ENCODE assay signal across 17 cellular contexts in genomic region chr11:30310623-30311022, GRCh38. TPM values are rescaled to one million over a fixed set of nuclear protein-coding genes. Genes with fewer than 3 reads are reported as not detected.
DNase-seq lines count a peak whose midpoint lies in the region; ATAC-seq and TF ChIP-seq lines count a peak whose summit lies in the region.
"Had no signal": no experiment of that assay in that cellular context is flagged by ENCODE, and none has a peak within 500 bp of the region (broad histone marks: within the 10 kb centered on the region; RNA-seq: fewer than 3 reads in every experiment).

No MANE protein-coding gene starts in this region.

- intact Hi-C loops in thyroid gland (cut with DNase I): no loop called here

- H3K4me1 Mint-ChIP-seq in endodermal cell: peaks cover 3% of the 10 kb centered on the region
- H3K4me1 Mint-ChIP-seq: naive thymus-derived CD8-positive, alpha-beta T cell had no signal

- peaks cover 18% of the 10 kb centered on the region for H3K27me3 Mint-ChIP-seq in endodermal cell (ENCODE audit: insufficient read depth)
- H3K27me3 Mint-ChIP-seq: type B pancreatic cell had no signal

- H3K36me3 Mint-ChIP-seq in endodermal cell (ENCODE audit: low read depth): no peaks in the 10 kb centered on the region
- H3K36me3 Mint-ChIP-seq: activated CD8-positive, alpha-beta memory T cell treated with anti-CD3 and anti-CD28 coated beads, Interleukin-2, amount 10 ng/mL, durations not matched to agents 7 days and 5 days; CD4-positive, CD25-positive, alpha-beta regulatory T cell; type B pancreatic cell had no signal

- H3K27me3 ChIP-seq in KMS-11 (ENCODE audit: insufficient read depth, low read depth) (no peaks in the 10 kb centered on the region), thyroid gland (no peaks in the 10 kb centered on the region), endodermal cell (ENCODE audit: control insufficient read depth, insufficient read depth, low read length, poor library complexity, severe bottlenecking) (peaks cover 17% of the 10 kb centered on the region)

- no peaks in the 10 kb centered on the region for H3K9me3 ChIP-seq in thyroid gland
- H3K9me3 ChIP-seq in endodermal cell (ENCODE audit: control insufficient read depth, low read length): peaks cover 11% of the 10 kb centered on the region

- H3K36me3 ChIP-seq in KMS-11 (ENCODE audit: insufficient read depth) (no peaks in the 10 kb centered on the region), thyroid gland (no peaks in the 10 kb centered on the region), endodermal cell (ENCODE audit: control insufficient read depth, insufficient read depth, low read length) (no peaks in the 10 kb centered on the region)

- H3K27ac Mint-ChIP-seq in endodermal cell: no peak overlapping the region
- H3K27ac Mint-ChIP-seq: activated CD8-positive, alpha-beta memory T cell treated with anti-CD3 and anti-CD28 coated beads, Interleukin-2, amount 10 ng/mL, durations not matched to agents 7 days and 5 days; CD4-positive, CD25-positive, alpha-beta regulatory T cell; dendritic cell treated with granulocyte-macrophage colony-stimulating factor and Interleukin-4, amounts not matched to agents 40 ng/mL and 50 ng/mL, for 4 days; naive thymus-derived CD8-positive, alpha-beta T cell; type B pancreatic cell had no signal

- peaks cover 17% of the 10 kb centered on the region for H3K4me1 ChIP-seq in KMS-11 (ENCODE audit: low read depth, poor library complexity, severe bottlenecking)
- no peaks in the 10 kb centered on the region for H3K4me1 ChIP-seq in thyroid gland
- H3K4me1 ChIP-seq in endodermal cell (ENCODE audit: control insufficient read depth, insufficient read depth, low read length): peaks cover 4% of the 10 kb centered on the region
- H3K4me1 ChIP-seq: foreskin keratinocyte had no signal

- H3K79me2 ChIP-seq in KMS-11 (ENCODE audit: insufficient read depth, low read depth): no peaks in the 10 kb centered on the region

- TF ChIP-seq CTCF in KMS-11 (conservative IDR thresholded peaks at IDR 0.05; ENCODE audit: low read depth, low read length): no peak
- TF ChIP-seq CTCF in thyroid gland (IDR thresholded peaks at IDR 0.05): no peak
- no peak for TF ChIP-seq CTCF in endodermal cell (conservative IDR thresholded peaks at IDR 0.05)

- no peak for DNase-seq in thyroid gland
- no peak for DNase-seq in SKM-1 treated with dmso at 0.1 percent for 144 hours (lab: John Stamatoyannopoulos, UW; ENCODE audit: unreplicated experiment)
- DNase-seq in H4 (ENCODE audit: low spot score): no peak
- no peak for DNase-seq in endodermal cell
- DNase-seq: activated CD8-positive, alpha-beta memory T cell treated with anti-CD3 and anti-CD28 coated beads, Interleukin-2, amount 10 ng/mL, durations not matched to agents 7 days and 5 days; CD4-positive, CD25-positive, alpha-beta regulatory T cell; foreskin keratinocyte; kidney glomerular epithelial cell; naive thymus-derived CD8-positive, alpha-beta T cell; PC-9 had no signal

- H3K27ac ChIP-seq in KMS-11: no peak overlapping the region
- H3K27ac ChIP-seq in thyroid gland: no peak overlapping the region
- H3K27ac ChIP-seq in endodermal cell (ENCODE audit: low read depth, low read length): no peak overlapping the region
- H3K27ac ChIP-seq: foreskin keratinocyte, PC-9 had no signal

- H3K9ac ChIP-seq in KMS-11 (no peak overlapping the region), endodermal cell (ENCODE audit: extremely low read depth, low read length, poor library complexity, severe bottlenecking) (no peak overlapping the region)

- no peak overlapping the region for H3K4me3 Mint-ChIP-seq in endodermal cell
- H3K4me3 Mint-ChIP-seq: activated CD8-positive, alpha-beta memory T cell treated with anti-CD3 and anti-CD28 coated beads, Interleukin-2, amount 10 ng/mL, durations not matched to agents 7 days and 5 days; CD4-positive, CD25-positive, alpha-beta regulatory T cell; dendritic cell treated with granulocyte-macrophage colony-stimulating factor and Interleukin-4, amounts not matched to agents 40 ng/mL and 50 ng/mL, for 4 days; naive thymus-derived CD8-positive, alpha-beta T cell; type B pancreatic cell had no signal

- no peak overlapping the region for H2AFZ ChIP-seq in KMS-11 (ENCODE audit: low read depth)
- H2AFZ ChIP-seq: PC-9 had no signal

- peak overlapping the region; percentile 7; the same call in 1 of the 2 replicates for H3K4me2 ChIP-seq in KMS-11
- H3K4me2 ChIP-seq: PC-9 had no signal

- no peak overlapping the region for H3K4me3 ChIP-seq in KMS-11 (IDR thresholded peaks at IDR 0.05; ENCODE audit: insufficient read depth, low read depth, low read length)
- no peak overlapping the region for H3K4me3 ChIP-seq in thyroid gland (replicated peaks in 1 of 3)
- no peak overlapping the region for H3K4me3 ChIP-seq in endodermal cell (ENCODE audit: low read length)
- H3K4me3 ChIP-seq: PC-9 had no signal

- peaks cover 10% of the 10 kb centered on the region for H3K9me3 Mint-ChIP-seq in endodermal cell
- H3K9me3 Mint-ChIP-seq: dendritic cell treated with granulocyte-macrophage colony-stimulating factor and Interleukin-4, amounts not matched to agents 40 ng/mL and 50 ng/mL, for 4 days had no signal

- 89 to 92% methylated on average over 1 of the region's 1 CpG for WGBS in thyroid gland, 2 donors
- WGBS in endodermal cell (ENCODE audit: insufficient coverage in 1 of 2, insufficient read length in 1 of 2), 2 experiments: 85 to 100% methylated on average over 1 of the region's 1 CpG

- ATAC-seq in GM18867 (IDR thresholded peaks at IDR 0.05; ENCODE audit: unreplicated experiment): peak; percentile 99
- peak; percentile 93 for ATAC-seq in GM21515 (IDR thresholded peaks at IDR 0.05; ENCODE audit: unreplicated experiment)
- peak; percentile 93 for ATAC-seq in HG03039 (IDR thresholded peaks at IDR 0.05; ENCODE audit: unreplicated experiment)
- ATAC-seq: activated CD8-positive, alpha-beta memory T cell treated with anti-CD3 and anti-CD28 coated beads, Interleukin-2, amount 10 ng/mL, durations not matched to agents 7 days and 5 days; foreskin keratinocyte; naive thymus-derived CD8-positive, alpha-beta T cell; sciatic nerve had no signal

- no peak for TF ChIP-seq POLR2A in thyroid gland (IDR thresholded peaks at IDR 0.05)

- no peaks in the 10 kb centered on the region for H4K20me1 ChIP-seq in KMS-11 (ENCODE audit: insufficient read depth)

RNA-seq across cellular contexts. Expression of gene ARL14EP, which starts 12.3 kb away (rescaled TPM):
- total RNA-seq in thyroid gland: 10 to 100 TPM; 28.2 to 60.5 (median 45.1) TPM
- 23.2 and 27.4 TPM in 2 replicates for total RNA-seq in H4 (2014; rRNA removed; shearing (Covaris generic))
- total RNA-seq in endodermal cell: 10 to 100 TPM; 22.2 to 25.3 TPM
- 25.4 TPM for polyA plus RNA-seq in endodermal cell (2013, experiment 1 of 2)
- polyA plus RNA-seq in endodermal cell (2013, experiment 2 of 2): 26.4 TPM
